8 cellular contexts compared by ENCODE assay signal in the genomic region with DNA sequence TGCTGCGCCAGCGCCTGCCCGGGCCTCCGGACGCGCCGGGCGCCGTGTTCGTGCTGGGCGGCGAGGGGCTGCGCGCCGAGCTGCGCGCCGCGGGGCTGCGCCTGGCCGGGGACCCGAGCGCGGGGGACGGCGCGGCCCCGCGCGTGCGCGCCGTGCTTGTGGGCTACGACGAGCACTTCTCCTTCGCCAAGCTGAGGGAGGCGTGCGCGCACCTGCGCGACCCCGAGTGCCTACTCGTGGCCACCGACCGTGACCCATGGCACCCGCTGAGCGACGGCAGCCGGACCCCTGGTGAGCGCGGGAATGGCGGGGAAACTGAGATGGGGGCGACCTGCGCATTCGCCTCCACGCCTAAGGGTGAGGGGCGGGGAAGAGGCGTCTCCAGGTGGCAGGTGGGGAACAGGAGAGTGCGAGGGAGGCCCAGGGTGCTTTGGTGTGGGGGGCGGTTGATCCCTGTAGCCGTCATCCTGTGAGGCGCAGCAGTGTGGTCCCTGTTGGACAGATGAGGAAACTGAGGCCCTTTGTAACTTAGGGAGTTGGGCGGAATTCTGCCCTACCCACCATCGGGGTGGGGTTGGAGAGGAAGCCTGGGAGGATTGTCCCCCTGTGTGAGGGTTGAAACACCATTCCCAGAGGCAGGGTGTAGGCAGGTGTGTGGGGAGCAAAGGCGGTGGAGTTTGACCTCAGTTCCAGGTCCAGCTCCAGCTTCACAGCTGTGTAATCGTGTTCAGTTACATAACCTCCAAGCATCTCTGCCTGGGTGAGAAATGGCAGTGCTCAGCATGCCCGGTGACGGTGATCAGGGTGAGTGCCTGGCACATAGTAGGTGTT. TPM values are rescaled to one million over a fixed set of nuclear protein-coding genes. Genes with fewer than 3 reads are reported as not detected.
DNase-seq lines count a peak whose midpoint lies in the region; ATAC-seq, FAIRE-seq and TF ChIP-seq lines count a peak whose summit lies in the region.

No MANE protein-coding gene starts in this region.

- no peak for TF ChIP-seq POLR2A in vagina (IDR thresholded peaks at IDR 0.05)

- no peak for FAIRE-seq in bronchial epithelial cell (lab: Jason Lieb, UNC)

- no peaks in the 10 kb centered on the region for H3K9me3 ChIP-seq in vagina

- H3K4me1 ChIP-seq in vagina: peaks cover 45% of the 10 kb centered on the region

- ATAC-seq in GM21447 (IDR thresholded peaks at IDR 0.05; ENCODE audit: unreplicated experiment): peak; percentile 3

- TF ChIP-seq CTCF in GM06990 (IDR thresholded peaks at IDR 0.05; ENCODE audit: insufficient read depth, low read length, poor library complexity, severe bottlenecking): no peak
- TF ChIP-seq CTCF in bronchial epithelial cell (IDR thresholded peaks at IDR 0.05; ENCODE audit: insufficient read depth, low read length, severe bottlenecking): no peak
- TF ChIP-seq CTCF in vagina (IDR thresholded peaks at IDR 0.05): no peak

- H3K36me3 ChIP-seq in GM06990 (ENCODE audit: control insufficient read depth, insufficient read depth, low read length) (peaks cover 2% of the 10 kb centered on the region), bronchial epithelial cell (ENCODE audit: control insufficient read depth, insufficient read depth, low read length) (no peaks in the 10 kb centered on the region), vagina (peaks cover 0 to 6% of the 10 kb centered on the region in 2 donors)

- intact Hi-C loops in vagina (cut with DNase I): no loop called here

- no peaks in the 10 kb centered on the region for H3K27me3 ChIP-seq in GM06990 (replicated peaks; ENCODE audit: control insufficient read depth, insufficient read depth, low read length)
- H3K27me3 ChIP-seq in bronchial epithelial cell (ENCODE audit: control insufficient read depth, insufficient read depth, low read length): no peaks in the 10 kb centered on the region
- H3K27me3 ChIP-seq in vagina: no peaks in the 10 kb centered on the region

- H3K27ac ChIP-seq in vagina: no peak overlapping the region

- DNase-seq in GM06990 (ENCODE audit: extremely low read depth, insufficient read length): peak; percentile 64
- peak; percentile 46 for DNase-seq in NAMALWA (ENCODE audit: low spot score)
- no peak for DNase-seq in bronchial epithelial cell (ENCODE audit: low read depth)
- peak; percentile 12 for DNase-seq in middle frontal gyrus (ENCODE audit: extremely low spot score, low spot score)
- DNase-seq in vagina (ENCODE audit: extremely low spot score in 2 of 2): no peak
- no peak for DNase-seq in AG20443 (ENCODE audit: low spot score)
- no peak for DNase-seq in NCI-H1694 treated with DMSO at 0.1 percent for 48 hours (lab: John Stamatoyannopoulos, UW)

- H3K4me3 ChIP-seq in GM06990 (replicated peaks; ENCODE audit: low read depth, low read length): peak overlapping the region; percentile 91
- peak overlapping the region; percentile 53 for H3K4me3 ChIP-seq in bronchial epithelial cell (ENCODE audit: low read depth, low read length)
- peak overlapping the region; percentile 46 to 85 for H3K4me3 ChIP-seq in vagina

RNA-seq across cellular contexts. Expression of gene PDXP, which starts 0.8 kb away (rescaled TPM):
- total RNA-seq in bronchial epithelial cell (2.2 and 3.4 TPM in 2 replicates), vagina (6.4 TPM)

RNA-seq across cellular contexts. Expression of gene LGALS1, which starts 16.2 kb away (rescaled TPM):
- total RNA-seq in bronchial epithelial cell: 1,816 and 1,987 TPM in 2 replicates
- 1,638 TPM for total RNA-seq in vagina

RNA-seq across cellular contexts. Expression of gene SH3BP1, which starts 19.8 kb away (rescaled TPM):
- 15.5 and 15.6 TPM in 2 replicates for total RNA-seq in bronchial epithelial cell
- 34.1 TPM for total RNA-seq in vagina

RNA-seq across cellular contexts. Expression of gene NOL12, which starts 26.9 kb away (rescaled TPM):
- 39.8 and 50.1 TPM in 2 replicates for total RNA-seq in bronchial epithelial cell
- total RNA-seq in vagina: 28.2 TPM

RNA-seq across cellular contexts. Expression of gene TRIOBP, which starts 37.6 kb away (rescaled TPM):
- total RNA-seq in bronchial epithelial cell: 40.3 and 45.6 TPM in 2 replicates
- 108 TPM for total RNA-seq in vagina

Comparison
In these comparisons a context has a peak if more than half of its experiments do, and no peak if none do; other contexts are left out.
1. DNase-seq: peak in GM06990 (single experiment), NAMALWA (single experiment) and middle frontal gyrus (single experiment); none in bronchial epithelial cell (single experiment), vagina (0 of 2), AG20443 (single experiment) and NCI-H1694 treated with DMSO at 0.1 percent for 48 hours (single experiment).
2. Peak in every context shown above with its lines, with median percentiles within 50 percentile points of each other: H3K4me3 ChIP-seq.